10 cellular contexts compared by ENCODE assay signal in the genomic region with DNA sequence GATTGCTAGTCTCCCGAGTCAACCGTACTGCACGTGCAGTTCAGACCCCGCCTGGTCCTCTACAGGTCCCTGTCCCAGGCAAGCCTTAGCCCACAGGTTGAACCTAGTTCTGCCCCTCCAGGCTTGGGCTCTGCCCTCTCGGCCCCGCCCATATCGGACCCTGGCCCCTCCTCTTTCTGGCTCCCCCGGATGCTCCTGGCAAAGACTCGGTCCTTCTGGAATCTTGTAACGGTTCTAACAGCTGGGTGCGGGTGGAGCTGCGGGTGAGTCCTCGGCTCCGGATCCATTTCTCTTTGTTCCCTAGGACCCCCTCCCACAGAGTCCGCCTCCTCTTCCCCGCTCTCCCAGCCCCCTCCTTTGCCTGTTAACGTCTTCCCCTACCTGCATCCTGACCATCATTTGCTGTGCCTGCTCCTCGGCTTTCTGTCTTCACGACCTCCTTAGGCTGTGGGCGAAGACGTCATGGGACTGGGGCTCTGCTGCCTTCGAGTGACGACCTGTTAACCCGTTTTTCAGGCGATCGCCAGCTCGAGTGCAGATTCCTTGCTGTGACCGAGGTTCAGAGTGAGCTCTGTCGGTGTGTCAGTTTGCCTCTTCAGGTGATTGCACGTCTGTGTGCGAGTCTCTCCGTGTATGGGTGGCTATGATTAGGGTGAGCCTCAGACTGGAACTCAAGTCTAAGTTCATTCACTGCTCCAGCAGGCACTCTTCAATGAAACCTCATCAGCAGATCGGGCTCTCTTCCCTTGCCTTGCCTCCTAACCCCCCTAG. TPM values are rescaled to one million over a fixed set of nuclear protein-coding genes. Genes with fewer than 3 reads are reported as not detected.
DNase-seq lines count a peak whose midpoint lies in the region; ATAC-seq, FAIRE-seq and TF ChIP-seq lines count a peak whose summit lies in the region.
"Had no signal": no experiment of that assay in that cellular context is flagged by ENCODE, and none has a peak within 500 bp of the region (broad histone marks: within the 10 kb centered on the region; RNA-seq: fewer than 3 reads in every experiment).

A gene with protein sequence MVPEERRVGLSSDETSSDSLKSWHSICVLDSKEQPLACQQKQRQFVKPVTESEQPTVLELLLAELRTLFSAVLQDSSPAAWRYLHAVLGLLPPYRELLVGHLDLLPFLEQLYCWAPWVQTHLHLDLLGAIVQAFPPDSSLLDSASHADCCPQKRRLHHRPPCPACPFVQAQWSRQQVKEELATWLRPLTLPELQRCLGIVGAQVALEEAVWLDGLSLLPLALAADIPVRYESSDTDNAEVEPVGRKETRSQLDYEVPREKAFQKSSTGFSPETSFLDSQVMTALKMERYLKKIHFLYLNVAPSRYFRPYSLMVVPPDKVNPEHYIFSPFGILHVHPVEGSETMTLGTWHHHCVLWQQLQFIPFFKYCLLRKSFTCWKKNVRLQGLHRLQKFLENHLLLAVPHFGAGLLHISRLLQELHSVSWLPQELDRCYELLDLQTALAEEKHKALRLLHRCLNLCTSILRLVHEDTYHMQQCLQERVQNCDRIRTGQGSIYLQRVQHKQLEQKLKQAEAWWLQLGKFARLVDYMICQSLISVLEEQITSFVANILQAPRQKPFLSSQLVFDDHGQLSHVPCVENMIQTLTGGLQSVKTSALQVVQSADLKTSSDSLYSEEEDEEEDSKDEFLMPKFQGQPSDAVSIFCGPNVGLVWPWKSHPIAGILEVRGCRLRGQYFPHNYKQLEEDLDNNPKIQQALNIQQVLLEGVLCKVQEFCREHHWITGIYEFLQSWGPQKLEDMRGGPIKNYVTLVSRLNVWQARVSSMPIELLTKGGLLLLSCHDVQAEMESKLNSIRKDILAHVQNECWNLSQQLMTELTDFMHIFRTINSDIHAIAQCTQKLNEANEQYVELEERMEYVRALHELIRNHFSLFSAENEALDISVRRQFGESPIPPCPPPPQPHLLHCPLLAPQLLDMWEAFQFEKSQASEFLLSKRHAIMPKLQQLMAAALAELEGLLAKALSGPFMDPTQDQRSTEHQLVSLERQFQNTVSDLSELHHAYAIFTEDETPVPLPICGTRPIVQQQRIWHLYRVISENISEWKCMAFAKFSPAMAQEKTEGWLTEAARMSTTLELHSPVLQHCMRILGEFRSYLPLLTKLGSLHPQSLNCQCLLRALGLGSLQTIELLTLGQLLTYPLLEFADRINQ (N-terminal part only) (plus strand): TSS at position 212 of the 771 bp plus-strand sequence. CDS start 936 bp downstream, outside the sequence.

- H3K9ac ChIP-seq in H9 (ENCODE audit: extremely low read depth, insufficient read length, low read length) (peak within 1 kb of the TSS; percentile 4), skeletal muscle tissue (ENCODE audit: low read depth in 1 of 3, low read length in 3 of 3) (peak within 1 kb of the TSS in 2 of 3 donors; percentile 28 to 52), HepG2 (ENCODE audit: insufficient read depth, low read depth, low read length) (no peak within 1 kb of the TSS)

- peak within 1 kb of the TSS; percentile 2 to 61 (median 50); a peak in 5 of 7 replicates for H3K27ac Mint-ChIP-seq in H9
- peak within 1 kb of the TSS; percentile 53 for H3K27ac Mint-ChIP-seq in activated naive CD8-positive, alpha-beta T cell treated with anti-CD3 and anti-CD28 coated beads for 36 hours

- no peak within 1 kb of the TSS for H4K91ac ChIP-seq in H9 (ENCODE audit: insufficient read length, low read depth, low read length)

- H2BK12ac ChIP-seq in H9 (ENCODE audit: insufficient read length, low read depth, low read length) = no peak within 1 kb of the TSS

- no peak within 1 kb of the TSS for H4K8ac ChIP-seq in H9 (replicated peaks; ENCODE audit: insufficient read length, low read depth, low read length)

- H3T11ph ChIP-seq in H9 (ENCODE audit: low read length) = no peak within 1 kb of the TSS

- no peak for TF ChIP-seq RAD21 in HepG2 (CRISPR knock-in tag; IDR thresholded peaks at IDR 0.05)

- peak within 1 kb of the TSS in 1 of 2 experiments; percentile 31; a peak in 4 of 5 replicates for H3K4me3 Mint-ChIP-seq in H9
- no peak within 1 kb of the TSS for H3K4me3 Mint-ChIP-seq in activated naive CD8-positive, alpha-beta T cell treated with anti-CD3 and anti-CD28 coated beads for 36 hours

- TF ChIP-seq CTCF in H9 (conservative IDR thresholded peaks at IDR 0.05) = no peak
- TF ChIP-seq CTCF in HepG2 (CRISPR knock-in tag; IDR thresholded peaks at IDR 0.05) = no peak

- TF ChIP-seq POLR2A in HepG2 (IDR thresholded peaks at IDR 0.05; ENCODE audit: insufficient read depth in 1 of 2, low read depth in 2 of 2, low read length in 2 of 2) = no peak

- H2BK5ac ChIP-seq in H9 (ENCODE audit: insufficient read length, low read length) = no peak within 1 kb of the TSS

- H3K36me3 ChIP-seq in skeletal muscle tissue (ENCODE audit: control insufficient read depth in 3 of 3, insufficient read depth in 3 of 3, low read length in 3 of 3) (peaks cover 13 to 24% (median 18%) of the 10 kb centered on the region in 3 donors), HepG2 (replicated peaks in 1 of 2; ENCODE audit: control insufficient read depth in 1 of 2, insufficient read depth in 2 of 2, low read length in 2 of 2) (peaks cover 6 to 16% of the 10 kb centered on the region in 2 experiments)

- no peak within 1 kb of the TSS for H4K5ac ChIP-seq in H9 (ENCODE audit: insufficient read length, low read depth, low read length)

- peak; percentile 78 for DNase-seq in H9
- DNase-seq in activated naive CD8-positive, alpha-beta T cell treated with anti-CD3 and anti-CD28 coated beads for 36 hours = no peak
- DNase-seq in HepG2 (ENCODE audit: low spot score) = no peak
- no peak for DNase-seq in germinal center (ENCODE audit: low spot score)
- DNase-seq in NCI-H1092 treated with DMSO at 0.1 percent for 48 hours (lab: John Stamatoyannopoulos, UW) = no peak
- DNase-seq in AG20443 (ENCODE audit: low spot score) = no peak
- DNase-seq: DMS79 had no signal

- no peak within 1 kb of the TSS for H3K56ac ChIP-seq in H9 (ENCODE audit: insufficient read length, low read depth, low read length)

- no peak within 1 kb of the TSS for H2AK5ac ChIP-seq in H9 (ENCODE audit: insufficient read length, low read length)

- no peak for FAIRE-seq in HepG2 (lab: Jason Lieb, UNC)

- no peak within 1 kb of the TSS for H3K27ac ChIP-seq in H9 (ENCODE audit: insufficient read length, low read depth, low read length)
- no peak within 1 kb of the TSS for H3K27ac ChIP-seq in skeletal muscle tissue (ENCODE audit: low read depth, low read length)
- no peak within 1 kb of the TSS for H3K27ac ChIP-seq in HepG2 (ENCODE audit: extremely low read length, insufficient read depth, low read length)

- no peak within 1 kb of the TSS for H2BK20ac ChIP-seq in H9 (ENCODE audit: low read depth, low read length, poor library complexity, severe bottlenecking)

- no peaks in the 10 kb centered on the region for H3K79me2 ChIP-seq in H9 (ENCODE audit: insufficient read depth, low read length)
- H3K79me2 ChIP-seq in HepG2 (ENCODE audit: insufficient read depth, low read length) = no peaks in the 10 kb centered on the region

- CTCF ChIA-PET in HepG2 (lab: Yijun Ruan, JAX; ENCODE audit: low intra/inter-chr PET ratio, low total read pairs) = no interaction called here

- H3K4me3 ChIP-seq in iPS-18c (ENCODE audit: insufficient read depth, low read depth, low read length) = peak within 1 kb of the TSS; percentile 36; the same call in 1 of the 2 replicates
- peak within 1 kb of the TSS in 1 of 3 donors; percentile 34 for H3K4me3 ChIP-seq in skeletal muscle tissue (ENCODE audit: low read length in 3 of 3)
- no peak within 1 kb of the TSS for H3K4me3 ChIP-seq in HepG2 (replicated peaks in 1 of 3; ENCODE audit: insufficient read depth in 1 of 3, low read depth in 2 of 3, low read length in 3 of 3)
- H3K4me3 ChIP-seq: skin epidermis had no signal

- POLR2A ChIA-PET in HepG2 (lab: Yijun Ruan, JAX) = no interaction called here

- no peaks in the 10 kb centered on the region for H3K23me2 ChIP-seq in H9 (ENCODE audit: insufficient read length, low read depth, low read length, poor library complexity, severe bottlenecking)

- H3K4me1 Mint-ChIP-seq in H9 = peaks cover 9 to 13% of the 10 kb centered on the region in 2 experiments
- peaks cover 11% of the 10 kb centered on the region for H3K4me1 Mint-ChIP-seq in activated naive CD8-positive, alpha-beta T cell treated with anti-CD3 and anti-CD28 coated beads for 36 hours

- H2AFZ ChIP-seq in H9 (ENCODE audit: low read length) = no peak within 1 kb of the TSS
- H2AFZ ChIP-seq in HepG2 (ENCODE audit: low read length) = no peak within 1 kb of the TSS

- H3K4me1 ChIP-seq in H9 (ENCODE audit: insufficient read depth, low read length) = no peaks in the 10 kb centered on the region
- H3K4me1 ChIP-seq in skeletal muscle tissue (ENCODE audit: control insufficient read depth in 3 of 3, insufficient read depth in 3 of 3, low read length in 3 of 3) = peaks cover 3 to 10% (median 5%) of the 10 kb centered on the region in 3 donors
- no peaks in the 10 kb centered on the region for H3K4me1 ChIP-seq in HepG2 (ENCODE audit: insufficient read depth, low read length)

- no peaks in the 10 kb centered on the region for H3K9me3 Mint-ChIP-seq in H9
- H3K9me3 Mint-ChIP-seq in activated naive CD8-positive, alpha-beta T cell treated with anti-CD3 and anti-CD28 coated beads for 36 hours = no peaks in the 10 kb centered on the region

- H3K4me2 ChIP-seq in H9 (ENCODE audit: insufficient read depth, insufficient read length, low read length) = peak within 1 kb of the TSS; percentile 41
- H3K4me2 ChIP-seq in HepG2 (ENCODE audit: low read depth, low read length) = no peak within 1 kb of the TSS

- H3K9me3 ChIP-seq in H9 (ENCODE audit: control insufficient read depth, low read depth, low read length) = no peaks in the 10 kb centered on the region
- H3K9me3 ChIP-seq in iPS-18c (ENCODE audit: control insufficient read depth, insufficient read depth, low read length) = no peaks in the 10 kb centered on the region
- H3K9me3 ChIP-seq in skeletal muscle tissue (ENCODE audit: control insufficient read depth in 3 of 3, low read length in 3 of 3) = no peaks in the 10 kb centered on the region
- no peaks in the 10 kb centered on the region for H3K9me3 ChIP-seq in HepG2 (ENCODE audit: low read length)

- H3K14ac ChIP-seq in H9 (ENCODE audit: insufficient read depth, low read length) = no peak within 1 kb of the TSS; the same call in 1 of the 2 replicates

- H3K4ac ChIP-seq in H9 (ENCODE audit: low read depth, low read length) = no peak within 1 kb of the TSS

- no TSS peak for BruUV-seq in HepG2 (replicated peaks; lab: Mats Ljungman, UMichigan)

- no peak within 1 kb of the TSS for H3K23ac ChIP-seq in H9 (ENCODE audit: insufficient read length, low read depth, low read length)

- ATAC-seq in HepG2 = no peak

- H2BK120ac ChIP-seq in H9 (ENCODE audit: low read depth, low read length, poor library complexity, severe bottlenecking) = no peak within 1 kb of the TSS

- H3K27me3 Mint-ChIP-seq in H9 (ENCODE audit: low read depth) = no peaks in the 10 kb centered on the region
- no peaks in the 10 kb centered on the region for H3K27me3 Mint-ChIP-seq in activated naive CD8-positive, alpha-beta T cell treated with anti-CD3 and anti-CD28 coated beads for 36 hours

- H4K20me1 ChIP-seq in H9 (ENCODE audit: control insufficient read depth, insufficient read depth, insufficient read length) = no peaks in the 10 kb centered on the region
- no peaks in the 10 kb centered on the region for H4K20me1 ChIP-seq in HepG2 (ENCODE audit: insufficient read depth, low read length)

- no peaks in the 10 kb centered on the region for H3K27me3 ChIP-seq in H9 (ENCODE audit: insufficient read depth, low read length)
- H3K27me3 ChIP-seq in skeletal muscle tissue (ENCODE audit: control insufficient read depth in 3 of 3, insufficient read depth in 3 of 3, low read length in 3 of 3) = no peaks in the 10 kb centered on the region
- H3K27me3 ChIP-seq in HepG2 (ENCODE audit: control insufficient read depth in 1 of 2, insufficient read depth in 2 of 2, low read length in 2 of 2) = no peaks in the 10 kb centered on the region

- H3K18ac ChIP-seq in H9 (ENCODE audit: insufficient read length, low read depth, low read length) = no peak within 1 kb of the TSS

- no CpG with 5 or more reads among the region's 33 CpGs for WGBS in H9 (ENCODE audit: extremely low coverage, insufficient read length, low lambda C conversion rate)
- WGBS in HepG2 (ENCODE audit: low lambda C conversion rate) = 93% methylated on average over 32 of the region's 33 CpGs

- TF ChIP-seq EP300 in HepG2 (IDR thresholded peaks at IDR 0.05; ENCODE audit: low read depth in 2 of 2, low read length in 2 of 2) (no peak), HepG2 (CRISPR knock-in tag; IDR thresholded peaks at IDR 0.05; ENCODE audit: borderline replicate concordance) (no peak)

- peaks cover 1 to 12% (median 8%) of the 10 kb centered on the region in 3 experiments; a peak in 5 of 7 replicates for H3K36me3 Mint-ChIP-seq in H9 (ENCODE audit: insufficient read depth in 1 of 3, low read depth in 3 of 3)
- peaks cover 19% of the 10 kb centered on the region for H3K36me3 Mint-ChIP-seq in activated naive CD8-positive, alpha-beta T cell treated with anti-CD3 and anti-CD28 coated beads for 36 hours

- in situ Hi-C loops in HepG2 (cut with HindIII; ENCODE audit: extremely low pct_ligation_motif_present, low pct_unique_long_range_greater_than_20kb) = no loop called here

- no peaks in the 10 kb centered on the region for H3K79me1 ChIP-seq in H9 (ENCODE audit: insufficient read depth, low read depth, low read length, poor library complexity, severe bottlenecking)

- no peak within 1 kb of the TSS for H2BK15ac ChIP-seq in H9 (ENCODE audit: low read depth, low read length)

- intact Hi-C loops in HepG2 (cut with micrococcal nuclease; ENCODE audit: unreplicated experiment) = no loop called here

RNA-seq across cellular contexts. Expression of the gene that starts here (rescaled TPM):
- total RNA-seq in H9 (2021) = 3.5 TPM in 2 replicates
- total RNA-seq in activated naive CD8-positive, alpha-beta T cell treated with anti-CD3 and anti-CD28 coated beads for 36 hours = 10 to 100 TPM; 11.6 to 11.7 TPM
- 4.7 TPM for total RNA-seq in skeletal muscle tissue
- total RNA-seq in HepG2 (2016; rRNA removed; fragmentation: Illumina TruSeq; extraction: Trizol) = 0.94 and 2.7 TPM in 2 replicates
- 1.3 and 1.6 TPM in 2 replicates for total RNA-seq in HepG2 (2016; cell fraction: cytosol; rRNA removed; fragmentation: Illumina TruSeq; extraction: Trizol; ENCODE audit: low read depth)
- total RNA-seq in HepG2 (2016; cell fraction: insoluble cytoplasmic fraction; rRNA removed; fragmentation: Illumina TruSeq; extraction: Trizol) = 1.0 and 2.6 TPM in 2 replicates
- total RNA-seq in HepG2 (2016; cell fraction: membrane; rRNA removed; fragmentation: Illumina TruSeq; extraction: Trizol) = 1.00 and 1.2 TPM in 2 replicates
- total RNA-seq in HepG2 (2016; cell fraction: nucleus; rRNA removed; fragmentation: Illumina TruSeq; extraction: Trizol) = 8.5 and 9.6 TPM in 2 replicates
- 9.3 and 13.3 TPM in 2 replicates for polyA plus RNA-seq in HepG2 (2011; rRNA removed)
- polyA plus RNA-seq in HepG2 (2011; cell fraction: cytosol; rRNA removed) = 2.1 TPM in 2 replicates
- 76.4 and 80.1 TPM in 2 replicates for polyA plus RNA-seq in HepG2 (2011; cell fraction: nucleus; rRNA removed)
- 11.0 and 17.0 TPM in 2 replicates for polyA plus RNA-seq in HepG2 (2012)
- 0.09 and 0.20 TPM in 2 replicates for polyA plus RNA-seq in HepG2 (2016; cell fraction: cytosol; fragmentation: Illumina TruSeq; extraction: Trizol; ENCODE audit: low read depth)
- polyA plus RNA-seq in HepG2 (2016; cell fraction: insoluble cytoplasmic fraction; fragmentation: Illumina TruSeq; extraction: Trizol; ENCODE audit: low read depth) = 0.91 and 1.1 TPM in 2 replicates
- polyA plus RNA-seq in HepG2 (2016; cell fraction: membrane; fragmentation: Illumina TruSeq; extraction: Trizol; ENCODE audit: low read depth) = 0.16 and 0.22 TPM in 2 replicates
- 14.1 and 16.8 TPM in 2 replicates for polyA plus RNA-seq in HepG2 (2016; cell fraction: nucleus; fragmentation: Illumina TruSeq; extraction: Trizol; ENCODE audit: insufficient read depth, low read depth)
- 57.3 and 64.0 TPM in 2 replicates for polyA minus RNA-seq in HepG2 (2011; rRNA and poly(A)+ RNA removed; ENCODE audit: low replicate concordance)
- polyA minus RNA-seq in HepG2 (2011; cell fraction: cytosol; rRNA and poly(A)+ RNA removed) = 2.5 and 3.1 TPM in 2 replicates
- polyA minus RNA-seq in HepG2 (2011; cell fraction: nucleus; rRNA and poly(A)+ RNA removed) = 48.5 and 56.7 TPM in 2 replicates
